ENCODE assay signal across 1 cellular context in genomic region chr15:81323944-81324881, GRCh38.
TF ChIP-seq lines count a peak whose summit lies in the region.

A gene with protein sequence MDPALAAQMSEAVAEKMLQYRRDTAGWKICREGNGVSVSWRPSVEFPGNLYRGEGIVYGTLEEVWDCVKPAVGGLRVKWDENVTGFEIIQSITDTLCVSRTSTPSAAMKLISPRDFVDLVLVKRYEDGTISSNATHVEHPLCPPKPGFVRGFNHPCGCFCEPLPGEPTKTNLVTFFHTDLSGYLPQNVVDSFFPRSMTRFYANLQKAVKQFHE (minus strand): TSS chr15:81324141. CDS start chr15:81324099, 42 bp downstream.

TF ChIP-seq in HCT116, 20 proteins besides CTCF, POLR2A, EP300 and RAD21 (continued from another document):
- TF ChIP-seq REST (IDR thresholded peaks at IDR 0.05; ENCODE audit: low read depth): no peak
- no peak for TF ChIP-seq ZFX (IDR thresholded peaks at IDR 0.05)
- no peak for TF ChIP-seq EZH2 (IDR thresholded peaks at IDR 0.05)
- no peak for TF ChIP-seq ELF1 (IDR thresholded peaks at IDR 0.05; ENCODE audit: borderline replicate concordance, low read depth)
- TF ChIP-seq, protein P1, sequence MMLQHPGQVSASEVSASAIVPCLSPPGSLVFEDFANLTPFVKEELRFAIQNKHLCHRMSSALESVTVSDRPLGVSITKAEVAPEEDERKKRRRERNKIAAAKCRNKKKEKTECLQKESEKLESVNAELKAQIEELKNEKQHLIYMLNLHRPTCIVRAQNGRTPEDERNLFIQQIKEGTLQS (IDR thresholded peaks at IDR 0.05): no peak
- no peak for TF ChIP-seq ZNF274 (IDR thresholded peaks at IDR 0.05; ENCODE audit: low read depth, low read length)
- peak; percentile 85 for TF ChIP-seq POLR2AphosphoS5 (IDR thresholded peaks at IDR 0.05; ENCODE audit: low read depth, low read length)
- TF ChIP-seq CEBPB (IDR thresholded peaks at IDR 0.05; ENCODE audit: low read depth): no peak
- no peak for TF ChIP-seq EZH2phosphoT487 (IDR thresholded peaks at IDR 0.05; ENCODE audit: borderline replicate concordance)
